In genomic region chr18:13353424-13353823, GRCh38 we compare ENCODE assay signal across 15 cellular contexts.
DNase-seq lines count a peak whose midpoint lies in the region; ATAC-seq and TF ChIP-seq lines count a peak whose summit lies in the region.
"Had no signal": no experiment of that assay in that cellular context is flagged by ENCODE, and none has a peak within 500 bp of the region (broad histone marks: within the 10 kb centered on the region; RNA-seq: fewer than 3 reads in every experiment).

No MANE protein-coding gene starts in this region.

- intact Hi-C loops in left cardiac atrium (cut with DNase I), result no loop called here
- intact Hi-C loops in cardiac septum (cut with DNase I), result no loop called here

- H3K27me3 Mint-ChIP-seq in activated naive CD8-positive, alpha-beta T cell treated with anti-CD3 and anti-CD28 coated beads, Interleukin-2, amount 50 U/mL, for 24 hours, result no peaks in the 10 kb centered on the region

- H3K9me3 Mint-ChIP-seq in activated naive CD8-positive, alpha-beta T cell treated with anti-CD3 and anti-CD28 coated beads, Interleukin-2, amount 50 U/mL, for 24 hours, result peaks cover 10% of the 10 kb centered on the region
- peaks cover 3% of the 10 kb centered on the region for H3K9me3 Mint-ChIP-seq in stimulated activated effector memory CD8-positive, alpha-beta T cell treated with anti-CD3 and anti-CD28 coated beads, Interleukin-12 subunit alpha, Interleukin-12 subunit beta, amount 100 ng/mL, for 72 hours

- peaks cover 3% of the 10 kb centered on the region for H3K36me3 Mint-ChIP-seq in activated naive CD8-positive, alpha-beta T cell treated with anti-CD3 and anti-CD28 coated beads, Interleukin-2, amount 50 U/mL, for 24 hours (ENCODE audit: low read depth)
- H3K36me3 Mint-ChIP-seq in stimulated activated effector memory CD8-positive, alpha-beta T cell treated with anti-CD3 and anti-CD28 coated beads, Interleukin-12 subunit alpha, Interleukin-12 subunit beta, amount 100 ng/mL, for 72 hours, result no peaks in the 10 kb centered on the region

- DNase-seq in left cardiac atrium (no peak), cardiac septum (ENCODE audit: low spot score) (no peak), NOMO-1 treated with dmso at 0.1 percent for 144 hours (lab: John Stamatoyannopoulos, UW; ENCODE audit: unreplicated experiment) (peak; percentile 83), NCI-H1105 treated with DMSO at 0.1 percent for 48 hours (lab: John Stamatoyannopoulos, UW) (no peak)
- no peak for DNase-seq in activated naive CD8-positive, alpha-beta T cell treated with anti-CD3 and anti-CD28 coated beads, Interleukin-2, amount 50 U/mL, for 24 hours
- DNase-seq in stimulated activated effector memory CD8-positive, alpha-beta T cell treated with anti-CD3 and anti-CD28 coated beads, Interleukin-12 subunit alpha, Interleukin-12 subunit beta, amount 100 ng/mL, for 72 hours (ENCODE audit: low spot score in 2 of 2), result no peak
- DNase-seq: activated CD4-positive, alpha-beta T cell treated with anti-CD3 and anti-CD28 coated beads, Interleukin-2, amount 50 U/mL, for 4 hours; dorsolateral prefrontal cortex; NCI-H1436 treated with DMSO at 0.1 percent for 48 hours; retina; SK-N-SH; stimulated activated CD4-positive, alpha-beta T cell treated with anti-CD3 and anti-CD28 coated beads, Interleukin-4, amount 100 ng/mL, for 4 hours; stomach had no signal

- H3K4me3 Mint-ChIP-seq in activated naive CD8-positive, alpha-beta T cell treated with anti-CD3 and anti-CD28 coated beads, Interleukin-2, amount 50 U/mL, for 24 hours, result no peak overlapping the region
- H3K4me3 Mint-ChIP-seq in stimulated activated effector memory CD8-positive, alpha-beta T cell treated with anti-CD3 and anti-CD28 coated beads, Interleukin-12 subunit alpha, Interleukin-12 subunit beta, amount 100 ng/mL, for 72 hours, result no peak overlapping the region

- ATAC-seq in left cardiac atrium, result peak; percentile 12 to 56
- ATAC-seq in activated naive CD8-positive, alpha-beta T cell treated with anti-CD3 and anti-CD28 coated beads, Interleukin-2, amount 50 U/mL, for 24 hours, result peak; percentile 36
- no peak for ATAC-seq in stimulated activated effector memory CD8-positive, alpha-beta T cell treated with anti-CD3 and anti-CD28 coated beads, Interleukin-12 subunit alpha, Interleukin-12 subunit beta, amount 100 ng/mL, for 72 hours
- no peak for ATAC-seq in GM21786 (IDR thresholded peaks at IDR 0.05; ENCODE audit: unreplicated experiment)
- no peak for ATAC-seq in SK-N-SH treated with all-trans-retinoic acid at 6 μM for 48 hours

- peaks cover 15% of the 10 kb centered on the region for H3K4me1 Mint-ChIP-seq in activated naive CD8-positive, alpha-beta T cell treated with anti-CD3 and anti-CD28 coated beads, Interleukin-2, amount 50 U/mL, for 24 hours
- peaks cover 7% of the 10 kb centered on the region for H3K4me1 Mint-ChIP-seq in stimulated activated effector memory CD8-positive, alpha-beta T cell treated with anti-CD3 and anti-CD28 coated beads, Interleukin-12 subunit alpha, Interleukin-12 subunit beta, amount 100 ng/mL, for 72 hours

- peak overlapping the region; percentile 68 for H3K27ac Mint-ChIP-seq in activated naive CD8-positive, alpha-beta T cell treated with anti-CD3 and anti-CD28 coated beads, Interleukin-2, amount 50 U/mL, for 24 hours
- H3K27ac Mint-ChIP-seq in stimulated activated effector memory CD8-positive, alpha-beta T cell treated with anti-CD3 and anti-CD28 coated beads, Interleukin-12 subunit alpha, Interleukin-12 subunit beta, amount 100 ng/mL, for 72 hours, result peak overlapping the region; percentile 55

TF ChIP-seq in SK-N-SH treated with all-trans-retinoic acid at 6 μM for 48 hours, 23 proteins besides CTCF, POLR2A, EP300 and RAD21:
- TF ChIP-seq ZC3H10 (CRISPR knock-in tag; IDR thresholded peaks at IDR 0.05) (no peak), CSRNP3 (CRISPR knock-in tag; IDR thresholded peaks at IDR 0.05) (no peak), ZFP3 (CRISPR knock-in tag; IDR thresholded peaks at IDR 0.05) (no peak), POU6F1 (CRISPR knock-in tag; IDR thresholded peaks at IDR 0.05; ENCODE audit: borderline replicate concordance, low read depth) (no peak), RARB (CRISPR knock-in tag; IDR thresholded peaks at IDR 0.05) (no peak), SNAI2 (CRISPR knock-in tag; IDR thresholded peaks at IDR 0.05) (no peak), ISL1 (CRISPR knock-in tag; IDR thresholded peaks at IDR 0.05) (no peak), GLIS3 (CRISPR knock-in tag; IDR thresholded peaks at IDR 0.05) (no peak), PPARA (CRISPR knock-in tag; IDR thresholded peaks at IDR 0.05; ENCODE audit: borderline replicate concordance) (no peak), TOX (CRISPR knock-in tag; IDR thresholded peaks at IDR 0.05; ENCODE audit: borderline replicate concordance) (no peak), ARNTL (CRISPR knock-in tag; IDR thresholded peaks at IDR 0.05; ENCODE audit: borderline replicate concordance, low read depth) (no peak)
- TF ChIP-seq, protein P1, sequence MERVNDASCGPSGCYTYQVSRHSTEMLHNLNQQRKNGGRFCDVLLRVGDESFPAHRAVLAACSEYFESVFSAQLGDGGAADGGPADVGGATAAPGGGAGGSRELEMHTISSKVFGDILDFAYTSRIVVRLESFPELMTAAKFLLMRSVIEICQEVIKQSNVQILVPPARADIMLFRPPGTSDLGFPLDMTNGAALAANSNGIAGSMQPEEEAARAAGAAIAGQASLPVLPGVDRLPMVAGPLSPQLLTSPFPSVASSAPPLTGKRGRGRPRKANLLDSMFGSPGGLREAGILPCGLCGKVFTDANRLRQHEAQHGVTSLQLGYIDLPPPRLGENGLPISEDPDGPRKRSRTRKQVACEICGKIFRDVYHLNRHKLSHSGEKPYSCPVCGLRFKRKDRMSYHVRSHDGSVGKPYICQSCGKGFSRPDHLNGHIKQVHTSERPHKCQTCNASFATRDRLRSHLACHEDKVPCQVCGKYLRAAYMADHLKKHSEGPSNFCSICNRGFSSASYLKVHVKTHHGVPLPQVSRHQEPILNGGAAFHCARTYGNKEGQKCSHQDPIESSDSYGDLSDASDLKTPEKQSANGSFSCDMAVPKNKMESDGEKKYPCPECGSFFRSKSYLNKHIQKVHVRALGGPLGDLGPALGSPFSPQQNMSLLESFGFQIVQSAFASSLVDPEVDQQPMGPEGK (CRISPR knock-in tag; IDR thresholded peaks at IDR 0.05; ENCODE audit: borderline replicate concordance), result no peak

Comparison
In these comparisons a context has a peak if more than half of its experiments do, and no peak if none do; other contexts are left out.
1. ATAC-seq: peak in left cardiac atrium (2 of 2) and activated naive CD8-positive, alpha-beta T cell treated with anti-CD3 and anti-CD28 coated beads, Interleukin-2, amount 50 U/mL, for 24 hours (single experiment); none in stimulated activated effector memory CD8-positive, alpha-beta T cell treated with anti-CD3 and anti-CD28 coated beads, Interleukin-12 subunit alpha, Interleukin-12 subunit beta, amount 100 ng/mL, for 72 hours (single experiment), GM21786 (single experiment) and SK-N-SH treated with all-trans-retinoic acid at 6 μM for 48 hours (single experiment).